In genomic region chr18:3075491-3075890, GRCh38 we compare ENCODE assay signal across 22 cellular contexts.
DNase-seq lines count a peak whose midpoint lies in the region; ATAC-seq and TF ChIP-seq lines count a peak whose summit lies in the region.
"Had no signal": no experiment of that assay in that cellular context is flagged by ENCODE, and none has a peak within 500 bp of the region (broad histone marks: within the 10 kb centered on the region; RNA-seq: fewer than 3 reads in every experiment).

No MANE protein-coding gene starts in this region.

- H3K4me3 Mint-ChIP-seq in H9, result no peak overlapping the region
- no peak overlapping the region for H3K4me3 Mint-ChIP-seq in WTC11
- H3K4me3 Mint-ChIP-seq in CD14-positive monocyte, result no peak overlapping the region
- H3K4me3 Mint-ChIP-seq: activated naive CD8-positive, alpha-beta T cell treated with anti-CD3 and anti-CD28 coated beads, Interleukin-2, amount 10 ng/mL, durations not matched to agents 7 days and 5 days; activated T-helper 1 cell treated with anti-CD3 and anti-CD28 coated beads, Interleukin-12 subunit alpha, Interleukin-12 subunit beta, Interleukin-2, Interleukin-4 antibody, amounts not matched to agents 30 ng/mL and 10 ng/mL and 1 ng/mL, durations not matched to agents 14 hours and 24 hours and 36 hours; stimulated activated memory B cell treated with anti-CD40 and anti-IgM and Interleukin-4, amounts not matched to agents 10 μg/mL and 1 μg/mL and 100 μg/mL, for 72 hours had no signal

- H4K91ac ChIP-seq in H9 (ENCODE audit: insufficient read length, low read depth, low read length), result no peak overlapping the region

- H3K27ac ChIP-seq in H9 (ENCODE audit: insufficient read length, low read depth, low read length), result no peak overlapping the region
- peak overlapping the region; percentile 36 for H3K27ac ChIP-seq in smooth muscle cell (ENCODE audit: low read depth)
- no peak overlapping the region for H3K27ac ChIP-seq in psoas muscle
- H3K27ac ChIP-seq: brain microvascular endothelial cell, ovary, SK-N-MC, testis had no signal

- no peak overlapping the region for H4K5ac ChIP-seq in H9 (ENCODE audit: insufficient read length, low read depth, low read length)

- H3K36me3 ChIP-seq in smooth muscle cell (ENCODE audit: low read depth) (no peaks in the 10 kb centered on the region), psoas muscle (ENCODE audit: insufficient read depth in 1 of 2, low read depth in 1 of 2) (peaks cover 3 to 96% of the 10 kb centered on the region in 2 donors)
- H3K36me3 ChIP-seq: brain microvascular endothelial cell, ovary had no signal

- H3K4me2 ChIP-seq in H9 (ENCODE audit: insufficient read depth, insufficient read length, low read length) (no peak overlapping the region), smooth muscle cell (peak overlapping the region; percentile 67)

- H2BK12ac ChIP-seq in H9 (ENCODE audit: insufficient read length, low read depth, low read length), result no peak overlapping the region

- no peak overlapping the region for H2BK120ac ChIP-seq in H9 (ENCODE audit: low read depth, low read length, poor library complexity, severe bottlenecking)

- H3K4me1 ChIP-seq in H9 (ENCODE audit: insufficient read depth, low read length), result peaks cover 4% of the 10 kb centered on the region; the same call in 1 of the 2 replicates
- H3K4me1 ChIP-seq in smooth muscle cell (ENCODE audit: low read depth), result peaks cover 13% of the 10 kb centered on the region
- H3K4me1 ChIP-seq in psoas muscle, result no peaks in the 10 kb centered on the region
- H3K4me1 ChIP-seq: testis had no signal

- H3K9me3 ChIP-seq in H9 (ENCODE audit: control insufficient read depth, low read depth, low read length), result no peaks in the 10 kb centered on the region
- no peaks in the 10 kb centered on the region for H3K9me3 ChIP-seq in smooth muscle cell (replicated peaks; ENCODE audit: low read depth)
- no peaks in the 10 kb centered on the region for H3K9me3 ChIP-seq in psoas muscle
- H3K9me3 ChIP-seq: Caco-2, ovary, testis had no signal

- H4K8ac ChIP-seq in H9 (replicated peaks; ENCODE audit: insufficient read length, low read depth, low read length), result no peak overlapping the region

- no peaks in the 10 kb centered on the region for H3K9me3 Mint-ChIP-seq in H9
- H3K9me3 Mint-ChIP-seq in WTC11, result no peaks in the 10 kb centered on the region
- no peaks in the 10 kb centered on the region for H3K9me3 Mint-ChIP-seq in CD14-positive monocyte
- H3K9me3 Mint-ChIP-seq: activated naive CD8-positive, alpha-beta T cell treated with anti-CD3 and anti-CD28 coated beads, Interleukin-2, amount 10 ng/mL, durations not matched to agents 7 days and 5 days; activated T-helper 1 cell treated with anti-CD3 and anti-CD28 coated beads, Interleukin-12 subunit alpha, Interleukin-12 subunit beta, Interleukin-2, Interleukin-4 antibody, amounts not matched to agents 30 ng/mL and 10 ng/mL and 1 ng/mL, durations not matched to agents 14 hours and 24 hours and 36 hours; stimulated activated memory B cell treated with anti-CD40 and anti-IgM and Interleukin-4, amounts not matched to agents 10 μg/mL and 1 μg/mL and 100 μg/mL, for 72 hours had no signal

- H2BK20ac ChIP-seq in H9 (ENCODE audit: low read depth, low read length, poor library complexity, severe bottlenecking), result no peak overlapping the region

- DNase-seq in H9, result no peak
- no peak for DNase-seq in WTC11 (ENCODE audit: low spot score)
- DNase-seq in islet precursor cell, result peak; percentile 55
- no peak for DNase-seq in smooth muscle cell (lab: John Stamatoyannopoulos, UW; ENCODE audit: unreplicated experiment)
- no peak for DNase-seq in CD14-positive monocyte (ENCODE audit: low spot score)
- no peak for DNase-seq in psoas muscle
- DNase-seq in iPS-NIHi7 (ENCODE audit: extremely low spot score), result no peak
- DNase-seq: activated naive CD8-positive, alpha-beta T cell treated with anti-CD3 and anti-CD28 coated beads, Interleukin-2, amount 10 ng/mL, durations not matched to agents 7 days and 5 days; AML-193; brain microvascular endothelial cell; Caco-2; cortex of kidney; H7; NCI-H2029 treated with DMSO at 0.1 percent for 48 hours; NCI-H446 treated with DMSO at 0.1 percent for 48 hours; ovary; T1000; testis had no signal

- no CpG with 5 or more reads among the region's 9 CpGs for WGBS in H9 (ENCODE audit: extremely low coverage, insufficient read length, low lambda C conversion rate)
- WGBS in smooth muscle cell (ENCODE audit: low lambda C conversion rate), result 19% methylated on average over 9 of the region's 9 CpGs
- WGBS in psoas muscle, 3 donors, result 46 to 54% (median 53%) methylated on average over 9 of the region's 9 CpGs

- H3T11ph ChIP-seq in H9 (ENCODE audit: low read length), result no peak overlapping the region

- H3F3A ChIP-seq in smooth muscle cell (ENCODE audit: low read depth), result no peaks in the 10 kb centered on the region

- no peak overlapping the region for H2BK5ac ChIP-seq in H9 (ENCODE audit: insufficient read length, low read length)

- H3K9ac ChIP-seq in H9 (ENCODE audit: extremely low read depth, insufficient read length, low read length), result no peak overlapping the region
- H3K9ac ChIP-seq in smooth muscle cell (ENCODE audit: low read depth), result no peak overlapping the region

- no peak overlapping the region for H3K23ac ChIP-seq in H9 (ENCODE audit: insufficient read length, low read depth, low read length)

- no peak overlapping the region for H2BK15ac ChIP-seq in H9 (ENCODE audit: low read depth, low read length)

- no peak overlapping the region for H3K56ac ChIP-seq in H9 (ENCODE audit: insufficient read length, low read depth, low read length)

- H3K4ac ChIP-seq in H9 (ENCODE audit: low read depth, low read length), result no peak overlapping the region

- no peak overlapping the region for H2AK5ac ChIP-seq in H9 (ENCODE audit: insufficient read length, low read length)

- no peak overlapping the region for H3K4me3 ChIP-seq in smooth muscle cell
- no peak overlapping the region for H3K4me3 ChIP-seq in psoas muscle
- H3K4me3 ChIP-seq: ovary, SK-N-MC, testis had no signal

- POLR2A ChIA-PET in WTC11 (lab: Charles Lee), result no interaction called here

- H3K79me2 ChIP-seq in H9 (ENCODE audit: insufficient read depth, low read length), result no peaks in the 10 kb centered on the region
- H3K79me2 ChIP-seq in smooth muscle cell (ENCODE audit: low read depth), result no peaks in the 10 kb centered on the region

- H3K23me2 ChIP-seq in H9 (ENCODE audit: insufficient read length, low read depth, low read length, poor library complexity, severe bottlenecking), result no peaks in the 10 kb centered on the region

- peak overlapping the region; percentile 56 for H2AFZ ChIP-seq in H9 (ENCODE audit: low read length)
- peak overlapping the region; percentile 65 for H2AFZ ChIP-seq in smooth muscle cell (ENCODE audit: low read depth)

- no peaks in the 10 kb centered on the region for H3K27me3 Mint-ChIP-seq in H9 (ENCODE audit: low read depth)
- no peaks in the 10 kb centered on the region for H3K27me3 Mint-ChIP-seq in WTC11 (ENCODE audit: low read depth)
- H3K27me3 Mint-ChIP-seq in CD14-positive monocyte (ENCODE audit: low read depth in 3 of 3), result peaks cover 0 to 5% (median 0%) of the 10 kb centered on the region in 3 donors
- H3K27me3 Mint-ChIP-seq: activated naive CD8-positive, alpha-beta T cell treated with anti-CD3 and anti-CD28 coated beads, Interleukin-2, amount 10 ng/mL, durations not matched to agents 7 days and 5 days; stimulated activated memory B cell treated with anti-CD40 and anti-IgM and Interleukin-4, amounts not matched to agents 10 μg/mL and 1 μg/mL and 100 μg/mL, for 72 hours had no signal

- ATAC-seq in WTC11, result no peak
- no peak for ATAC-seq in psoas muscle
- ATAC-seq: activated CD4-positive, CD25-positive, alpha-beta regulatory T cell treated with anti-CD3 and anti-CD28 coated beads, Interleukin-2, amount 50 U/mL, for 24 hours; stimulated activated memory B cell treated with anti-CD40 and anti-IgM and Interleukin-4, amounts not matched to agents 10 μg/mL and 1 μg/mL and 100 μg/mL, for 72 hours had no signal

- TF ChIP-seq CTCF in H9 (conservative IDR thresholded peaks at IDR 0.05), result no peak
- TF ChIP-seq CTCF in WTC11 (IDR thresholded peaks at IDR 0.05), result no peak
- no peak for TF ChIP-seq CTCF in smooth muscle cell (IDR thresholded peaks at IDR 0.05; ENCODE audit: borderline replicate concordance, insufficient read depth, poor library complexity, severe bottlenecking)
- no peak for TF ChIP-seq CTCF in CD14-positive monocyte (IDR thresholded peaks at IDR 0.05)
- TF ChIP-seq CTCF in psoas muscle (IDR thresholded peaks at IDR 0.05), result no peak

- no peak overlapping the region for H3K14ac ChIP-seq in H9 (ENCODE audit: insufficient read depth, low read length)

- CTCF ChIA-PET in WTC11 (lab: Charles Lee), result interaction anchor here (0.6 to 2.4 kb wide), 6 partner anchors 12 to 170 kb away, joined by 3 to 25 read pairs (median 5); no protein-coding TSS in a partner anchor

- no peaks in the 10 kb centered on the region for H3K79me1 ChIP-seq in H9 (ENCODE audit: insufficient read depth, low read depth, low read length, poor library complexity, severe bottlenecking)

- H3K36me3 Mint-ChIP-seq in H9 (ENCODE audit: insufficient read depth in 1 of 3, low read depth in 3 of 3) (no peaks in the 10 kb centered on the region), WTC11 (no peaks in the 10 kb centered on the region), CD14-positive monocyte (no peaks in the 10 kb centered on the region)
- H3K36me3 Mint-ChIP-seq: activated naive CD8-positive, alpha-beta T cell treated with anti-CD3 and anti-CD28 coated beads, Interleukin-2, amount 10 ng/mL, durations not matched to agents 7 days and 5 days had no signal

- H3K27me3 ChIP-seq in H9 (ENCODE audit: insufficient read depth, low read length) (no peaks in the 10 kb centered on the region), smooth muscle cell (ENCODE audit: low read depth) (no peaks in the 10 kb centered on the region), psoas muscle (ENCODE audit: insufficient read depth in 3 of 3, low read length in 2 of 3) (no peaks in the 10 kb centered on the region)
- H3K27me3 ChIP-seq: brain microvascular endothelial cell, ovary, testis had no signal

- H3K18ac ChIP-seq in H9 (ENCODE audit: insufficient read length, low read depth, low read length), result no peak overlapping the region

- H4K20me1 ChIP-seq in H9 (ENCODE audit: control insufficient read depth, insufficient read depth, insufficient read length) (no peaks in the 10 kb centered on the region), smooth muscle cell (ENCODE audit: low read depth) (no peaks in the 10 kb centered on the region)

- intact Hi-C loops in CD14-positive monocyte (cut with micrococcal nuclease) (no loop called here), psoas muscle (cut with DNase I) (no loop called here)

- peak overlapping the region in 1 of 3 experiments; percentile 70; a peak in 2 of 7 replicates for H3K27ac Mint-ChIP-seq in H9
- H3K27ac Mint-ChIP-seq in WTC11, result peak overlapping the region; percentile 62; the same call in 1 of the 2 replicates
- no peak overlapping the region for H3K27ac Mint-ChIP-seq in CD14-positive monocyte
- H3K27ac Mint-ChIP-seq: activated naive CD8-positive, alpha-beta T cell treated with anti-CD3 and anti-CD28 coated beads, Interleukin-2, amount 10 ng/mL, durations not matched to agents 7 days and 5 days; activated T-helper 1 cell treated with anti-CD3 and anti-CD28 coated beads, Interleukin-12 subunit alpha, Interleukin-12 subunit beta, Interleukin-2, Interleukin-4 antibody, amounts not matched to agents 30 ng/mL and 10 ng/mL and 1 ng/mL, durations not matched to agents 14 hours and 24 hours and 36 hours; stimulated activated memory B cell treated with anti-CD40 and anti-IgM and Interleukin-4, amounts not matched to agents 10 μg/mL and 1 μg/mL and 100 μg/mL, for 72 hours had no signal

- H3K4me1 Mint-ChIP-seq in H9 (peaks cover 9 to 13% of the 10 kb centered on the region in 2 experiments), WTC11 (peaks cover 25% of the 10 kb centered on the region), CD14-positive monocyte (peaks cover 13% of the 10 kb centered on the region)
- H3K4me1 Mint-ChIP-seq: stimulated activated memory B cell treated with anti-CD40 and anti-IgM and Interleukin-4, amounts not matched to agents 10 μg/mL and 1 μg/mL and 100 μg/mL, for 72 hours had no signal
